ENCODE assay signal across 9 cellular contexts in the genomic region with DNA sequence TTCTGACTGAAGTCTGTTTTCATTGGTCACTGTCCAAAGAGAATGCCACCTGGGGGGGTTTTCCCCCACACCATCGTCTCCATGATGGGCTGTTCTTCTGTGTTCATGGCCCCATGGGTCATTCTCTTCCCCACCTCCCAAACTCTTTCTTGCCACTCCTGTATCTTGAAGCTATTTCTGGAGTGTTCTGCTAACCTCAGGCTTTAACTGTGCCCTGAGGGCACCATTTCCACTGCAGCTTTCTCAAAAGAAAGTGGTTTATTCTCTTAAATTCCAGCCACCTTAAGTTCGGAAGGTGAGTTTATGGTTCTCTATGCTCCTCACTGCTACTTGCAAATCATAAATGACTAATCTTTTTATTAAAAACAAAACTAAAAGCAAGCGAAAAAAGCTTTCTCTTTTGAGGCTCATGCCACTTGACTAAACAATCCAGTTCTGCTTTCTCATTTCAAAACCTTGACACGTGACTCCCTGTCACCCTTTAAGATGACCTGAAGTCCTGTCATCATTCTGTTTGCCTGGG. TPM values are rescaled to one million over a fixed set of nuclear protein-coding genes. Genes with fewer than 3 reads are reported as not detected.
DNase-seq lines count a peak whose midpoint lies in the region; ATAC-seq, FAIRE-seq and TF ChIP-seq lines count a peak whose summit lies in the region.
"Had no signal": no experiment of that assay in that cellular context is flagged by ENCODE, and none has a peak within 500 bp of the region (broad histone marks: within the 10 kb centered on the region; RNA-seq: fewer than 3 reads in every experiment).

No MANE protein-coding gene starts in this region.

- intact Hi-C loops in CD4-positive, alpha-beta T cell (cut with DNase I, micrococcal nuclease), result loop anchor here in 1 of 2 experiments (10.0 kb wide), 1 partner anchor 66 kb away; no protein-coding TSS in a partner anchor
- intact Hi-C loops in gastrocnemius medialis (cut with DNase I; ENCODE audit: low total_unique reads), result no loop called here

- no peaks in the 10 kb centered on the region for H3K9me3 ChIP-seq in CD4-positive, alpha-beta T cell (ENCODE audit: control insufficient read depth, low read length)
- H3K9me3 ChIP-seq in gastrocnemius medialis, result no peaks in the 10 kb centered on the region
- no peaks in the 10 kb centered on the region for H3K9me3 ChIP-seq in suprapubic skin

- no peaks in the 10 kb centered on the region for H3K9me3 Mint-ChIP-seq in CD4-positive, alpha-beta T cell
- no peaks in the 10 kb centered on the region for H3K9me3 Mint-ChIP-seq in activated CD8-positive, alpha-beta T cell treated with anti-CD3 and anti-CD28 coated beads, Interleukin-2, amount 10 ng/mL, durations not matched to agents 7 days and 5 days (ENCODE audit: insufficient read depth)

- H3K27me3 Mint-ChIP-seq in CD4-positive, alpha-beta T cell, result no peaks in the 10 kb centered on the region
- H3K27me3 Mint-ChIP-seq in activated CD8-positive, alpha-beta T cell treated with anti-CD3 and anti-CD28 coated beads, Interleukin-2, amount 10 ng/mL, durations not matched to agents 7 days and 5 days (ENCODE audit: low read depth), result no peaks in the 10 kb centered on the region

- H3K4me1 ChIP-seq in gastrocnemius medialis (no peaks in the 10 kb centered on the region), suprapubic skin (no peaks in the 10 kb centered on the region)

- no peak for TF ChIP-seq CTCF in CD4-positive, alpha-beta T cell (IDR thresholded peaks at IDR 0.05)
- TF ChIP-seq CTCF in gastrocnemius medialis (IDR thresholded peaks at IDR 0.05 in 4 of 5, conservative IDR thresholded peaks at IDR 0.05 in 1 of 5) (no peak), suprapubic skin (IDR thresholded peaks at IDR 0.05) (no peak)

- no peaks in the 10 kb centered on the region for H3K36me3 Mint-ChIP-seq in CD4-positive, alpha-beta T cell (ENCODE audit: low read depth)
- no peaks in the 10 kb centered on the region for H3K36me3 Mint-ChIP-seq in activated CD8-positive, alpha-beta T cell treated with anti-CD3 and anti-CD28 coated beads, Interleukin-2, amount 10 ng/mL, durations not matched to agents 7 days and 5 days (ENCODE audit: low read depth)

- WGBS in suprapubic skin, result 41% methylated on average over 4 of the region's 4 CpGs

- POLR2A ChIA-PET in CD4-positive, alpha-beta T cell (lab: Charles Lee), result interaction anchor here (0.6 to 0.9 kb wide), 2 partner anchors 52 to 613 kb away, joined by 3 read pairs; no protein-coding TSS in a partner anchor
- POLR2A ChIA-PET in activated CD8-positive, alpha-beta T cell treated with anti-CD3 and anti-CD28 coated beads, Interleukin-2, amount 10 ng/mL, durations not matched to agents 7 days and 5 days (lab: Charles Lee), result interaction anchor here (1.0 to 1.2 kb wide), 3 partner anchors 15 to 102 kb away, joined by 3 to 4 read pairs (median 3); no protein-coding TSS in a partner anchor

- CTCF ChIA-PET in CD4-positive, alpha-beta T cell (lab: Charles Lee), result interaction anchor here (1.0 kb wide), 1 partner anchor 73 kb away, joined by 3 read pairs; no protein-coding TSS in a partner anchor
- CTCF ChIA-PET in activated CD8-positive, alpha-beta T cell treated with anti-CD3 and anti-CD28 coated beads, Interleukin-2, amount 10 ng/mL, durations not matched to agents 7 days and 5 days (lab: Charles Lee), result interaction anchor here (1.0 to 1.6 kb wide), 3 partner anchors 16 to 95 kb away, joined by 4 to 6 read pairs (median 4); no protein-coding TSS in a partner anchor

- H3K36me3 ChIP-seq in gastrocnemius medialis (no peaks in the 10 kb centered on the region), suprapubic skin (no peaks in the 10 kb centered on the region)

- FAIRE-seq in RCC 7860 (lab: Jason Lieb, UNC), result no peak

- H3K27me3 ChIP-seq in CD4-positive, alpha-beta T cell (ENCODE audit: control insufficient read depth, insufficient read depth, low read length), result no peaks in the 10 kb centered on the region
- H3K27me3 ChIP-seq in gastrocnemius medialis (no peaks in the 10 kb centered on the region), suprapubic skin (no peaks in the 10 kb centered on the region)

- no peak overlapping the region for H3K27ac ChIP-seq in CD4-positive, alpha-beta T cell (ENCODE audit: low read depth, low read length)
- H3K27ac ChIP-seq in gastrocnemius medialis, result no peak overlapping the region
- H3K27ac ChIP-seq in suprapubic skin, result no peak overlapping the region

- DNase-seq in CD4-positive, alpha-beta T cell, result no peak
- peak; percentile 47 for DNase-seq in GM19238 (ENCODE audit: insufficient read length, low spot score)
- DNase-seq in activated CD8-positive, alpha-beta T cell treated with anti-CD3 and anti-CD28 coated beads, Interleukin-2, amount 10 ng/mL, durations not matched to agents 7 days and 5 days, result peak; percentile 52
- DNase-seq in RCC 7860 (ENCODE audit: low spot score), result no peak
- DNase-seq in gastrocnemius medialis, result no peak
- no peak for DNase-seq in UCSD-AML1 (lab: John Stamatoyannopoulos, UW; ENCODE audit: unreplicated experiment)
- no peak for DNase-seq in suprapubic skin (ENCODE audit: low spot score in 2 of 2)

- in situ Hi-C loops in gastrocnemius medialis (cut with MboI; ENCODE audit: low sequenced_read_pairs in 4 of 4), result no loop called here

- H3K27ac Mint-ChIP-seq in CD4-positive, alpha-beta T cell, result peak overlapping the region; percentile 43
- peak overlapping the region; percentile 79 for H3K27ac Mint-ChIP-seq in activated CD8-positive, alpha-beta T cell treated with anti-CD3 and anti-CD28 coated beads, Interleukin-2, amount 10 ng/mL, durations not matched to agents 7 days and 5 days

- no peak overlapping the region for H3K4me3 Mint-ChIP-seq in CD4-positive, alpha-beta T cell
- H3K4me3 Mint-ChIP-seq in activated CD8-positive, alpha-beta T cell treated with anti-CD3 and anti-CD28 coated beads, Interleukin-2, amount 10 ng/mL, durations not matched to agents 7 days and 5 days, result peak overlapping the region; percentile 26

- TF ChIP-seq EP300 in suprapubic skin (IDR thresholded peaks at IDR 0.05), result no peak

- peak; percentile 39 for ATAC-seq in CD4-positive, alpha-beta T cell (ENCODE audit: poor library complexity)
- ATAC-seq in HG03108 (IDR thresholded peaks at IDR 0.05; ENCODE audit: unreplicated experiment) (peak; percentile 84), gastrocnemius medialis (no peak)
- peak; percentile 92 for ATAC-seq in activated CD8-positive, alpha-beta T cell treated with anti-CD3 and anti-CD28 coated beads, Interleukin-2, amount 10 ng/mL, durations not matched to agents 7 days and 5 days

- peaks cover 27% of the 10 kb centered on the region for H3K4me1 Mint-ChIP-seq in CD4-positive, alpha-beta T cell (ENCODE audit: low read depth)
- H3K4me1 Mint-ChIP-seq in activated CD8-positive, alpha-beta T cell treated with anti-CD3 and anti-CD28 coated beads, Interleukin-2, amount 10 ng/mL, durations not matched to agents 7 days and 5 days (ENCODE audit: low read depth), result peaks cover 16% of the 10 kb centered on the region

- H3K4me3 ChIP-seq in gastrocnemius medialis (no peak overlapping the region), suprapubic skin (no peak overlapping the region)

- TF ChIP-seq POLR2A in gastrocnemius medialis (IDR thresholded peaks at IDR 0.05), result no peak
- TF ChIP-seq POLR2A in suprapubic skin (IDR thresholded peaks at IDR 0.05), result no peak

RNA-seq across cellular contexts. Expression of a gene that starts 7.4 kb away (rescaled TPM):
- 10 to 100 TPM; 44.5 to 45.6 TPM for total RNA-seq in CD4-positive, alpha-beta T cell
- 10 to 100 TPM; 75.9 to 76.0 TPM for total RNA-seq in activated CD8-positive, alpha-beta T cell treated with anti-CD3 and anti-CD28 coated beads, Interleukin-2, amount 10 ng/mL, durations not matched to agents 7 days and 5 days
- 1 to 10 TPM in 2 of 4 donors, under 1 TPM in 2; 0.83 to 2.0 (median 1.2) TPM for total RNA-seq in gastrocnemius medialis
- total RNA-seq in suprapubic skin, result 1 to 10 TPM; 1.0 to 4.5 (median 2.7) TPM
- total RNA-seq: myocyte had no signal

Comparison
In these comparisons a context has a peak if more than half of its experiments do, and no peak if none do; other contexts are left out.
1. ATAC-seq: peak in CD4-positive, alpha-beta T cell (single experiment), HG03108 (single experiment) and activated CD8-positive, alpha-beta T cell treated with anti-CD3 and anti-CD28 coated beads, Interleukin-2, amount 10 ng/mL, durations not matched to agents 7 days and 5 days (single experiment); none in gastrocnemius medialis (0 of 2).
2. DNase-seq: peak in GM19238 (single experiment) and activated CD8-positive, alpha-beta T cell treated with anti-CD3 and anti-CD28 coated beads, Interleukin-2, amount 10 ng/mL, durations not matched to agents 7 days and 5 days (single experiment); none in CD4-positive, alpha-beta T cell (0 of 10), RCC 7860 (single experiment), gastrocnemius medialis (0 of 2), UCSD-AML1 (single experiment) and suprapubic skin (0 of 2).
3. RNA of a gene that starts 7.4 kb away (total RNA-seq): 75.9 to 76.0 TPM in activated CD8-positive, alpha-beta T cell treated with anti-CD3 and anti-CD28 coated beads, Interleukin-2, amount 10 ng/mL, durations not matched to agents 7 days and 5 days and 44.5 to 45.6 TPM in CD4-positive, alpha-beta T cell; 1.0 to 4.5 TPM in suprapubic skin and 0.83 to 2.0 TPM in gastrocnemius medialis; every median in the first group is over 4 times any median in the second.